Comparison of ENCODE assay signal across 9 cellular contexts in genomic region chr14:29536886-29537511, GRCh38.
DNase-seq lines count a peak whose midpoint lies in the region; ATAC-seq and TF ChIP-seq lines count a peak whose summit lies in the region.
"Had no signal": no experiment of that assay in that cellular context is flagged by ENCODE, and none has a peak within 500 bp of the region (broad histone marks: within the 10 kb centered on the region; RNA-seq: fewer than 3 reads in every experiment).

No MANE protein-coding gene starts in this region.

- no peak overlapping the region for H3K4me3 ChIP-seq in astrocyte of the cerebellum (ENCODE audit: low read depth, low read length)

- no peak for ATAC-seq in GM18870 (IDR thresholded peaks at IDR 0.05; ENCODE audit: unreplicated experiment)

- in situ Hi-C loops in astrocyte of the cerebellum (cut with HindIII; ENCODE audit: low sequenced_read_pairs) = loop anchor here (25.0 kb wide), 1 partner anchor 675 kb away; no protein-coding TSS in a partner anchor

- DNase-seq in DMS53 (lab: John Stamatoyannopoulos, UW) = peak; percentile 40
- DNase-seq in M059J (ENCODE audit: low read depth) = peak; percentile 36
- DNase-seq in astrocyte of the cerebellum (ENCODE audit: low read depth) = peak; percentile 24
- peak; percentile 38 to 52 for DNase-seq in lung microvascular endothelial cell (ENCODE audit: low read depth in 2 of 2)
- DNase-seq in GOT3 (lab: John Stamatoyannopoulos, UW) = no peak
- no peak for DNase-seq in amygdala (lab: John Stamatoyannopoulos, UW)
- no peak for DNase-seq in activated CD4-positive, alpha-beta T cell treated with anti-CD3 and anti-CD28 coated beads for 1 hour
- DNase-seq: NCI-H2029 treated with DMSO at 0.1 percent for 48 hours had no signal

- peak; percentile 36 for TF ChIP-seq CTCF in astrocyte of the cerebellum (IDR thresholded peaks at IDR 0.05; ENCODE audit: low read depth, low read length, missing control alignments)

Comparison
In these comparisons a context has a peak if more than half of its experiments do, and no peak if none do; other contexts are left out.
1. DNase-seq: peak in DMS53 (single experiment), M059J (single experiment), astrocyte of the cerebellum (single experiment) and lung microvascular endothelial cell (2 of 2); none in GOT3 (single experiment), amygdala (0 of 56) and activated CD4-positive, alpha-beta T cell treated with anti-CD3 and anti-CD28 coated beads for 1 hour (single experiment).